26 cellular contexts compared by ENCODE assay signal in genomic region chr11:35982061-35982460, GRCh38. TPM values are rescaled to one million over a fixed set of nuclear protein-coding genes. Genes with fewer than 3 reads are reported as not detected.
A peak's percentile ranks its signal among the peaks of the same experiment; 100 is the strongest.
DNase-seq lines count a peak whose midpoint lies in the region; ATAC-seq, FAIRE-seq and TF ChIP-seq lines count a peak whose summit lies in the region.
"Had no signal": no experiment of that assay in that cellular context is flagged by ENCODE, and none has a peak within 500 bp of the region (broad histone marks: within the 10 kb centered on the region; RNA-seq: fewer than 3 reads in every experiment).

No MANE protein-coding gene starts in this region.

- H3K36me3 Mint-ChIP-seq in osteocyte (ENCODE audit: unreplicated experiment), result no peaks in the 10 kb centered on the region
- H3K36me3 Mint-ChIP-seq: natural killer cell had no signal

- peak overlapping the region; percentile 45 for H3K27ac Mint-ChIP-seq in osteocyte (ENCODE audit: unreplicated experiment)
- H3K27ac Mint-ChIP-seq: activated T-cell treated with anti-CD3 and anti-CD28 coated beads, Interleukin-2, amount 50 U/mL, for 72 hours; natural killer cell; stimulated activated naive CD8-positive, alpha-beta T cell treated with anti-CD3 and anti-CD28 coated beads, Interleukin-15, Interleukin-2, amounts not matched to agents 100 ng/mL and 50 ng/mL, for 24 hours; type B pancreatic cell had no signal

- no peak overlapping the region for H3K9ac ChIP-seq in IMR-90 (ENCODE audit: low read depth, low read length)
- H3K9ac ChIP-seq: SK-N-SH had no signal

- H3K4me2 ChIP-seq in IMR-90 (ENCODE audit: low read depth, low read length), result no peak overlapping the region
- H3K4me2 ChIP-seq: SK-N-SH had no signal

- no peak overlapping the region for H2AFZ ChIP-seq in IMR-90 (replicated peaks; ENCODE audit: low read length, poor library complexity)

- CTCF ChIA-PET in IMR-90 (lab: Yijun Ruan, JAX), result no interaction called here

- H3K4me1 ChIP-seq in IMR-90 (ENCODE audit: control insufficient read depth, insufficient read depth, low read length) (peaks cover 6% of the 10 kb centered on the region; the same call in 1 of the 2 replicates), testis (peaks cover 23% of the 10 kb centered on the region)
- H3K4me1 ChIP-seq in effector memory CD4-positive, alpha-beta T cell (ENCODE audit: control insufficient read depth, insufficient read depth, low read length, poor library complexity, severe bottlenecking), result no peaks in the 10 kb centered on the region

- no peak overlapping the region for H2BK5ac ChIP-seq in IMR-90 (ENCODE audit: low read depth, low read length, poor library complexity, severe bottlenecking)

- H4K20me1 ChIP-seq in IMR-90 (ENCODE audit: insufficient read depth, low read length), result 0 out of 2 replicates have a peak, but pooled peaks cover 5% of the 10 kb centered on the region

- no peak overlapping the region for H2BK20ac ChIP-seq in IMR-90 (ENCODE audit: low read depth, low read length)

- H4K5ac ChIP-seq in IMR-90 (ENCODE audit: low read depth, low read length), result no peak overlapping the region

- no peak overlapping the region for H3K4me3 ChIP-seq in IMR-90 (ENCODE audit: insufficient read depth, low read depth, low read length)
- no peak overlapping the region for H3K4me3 ChIP-seq in testis
- no peak overlapping the region for H3K4me3 ChIP-seq in effector memory CD4-positive, alpha-beta T cell (ENCODE audit: insufficient read depth, low read depth, low read length, poor library complexity, severe bottlenecking)
- H3K4me3 ChIP-seq: lower lobe of right lung had no signal

- 41% methylated on average over 4 of the region's 8 CpGs; no CpG with 5 or more reads in 1 of the 2 experiments for WGBS in IMR-90 (ENCODE audit: extremely low coverage in 2 of 2, insufficient read length in 1 of 2), 2 experiments
- WGBS in testis, 2 donors, result 41% methylated on average over 8 of the region's 8 CpGs

- H3K4me1 Mint-ChIP-seq in osteocyte (ENCODE audit: unreplicated experiment), result peaks cover 49% of the 10 kb centered on the region
- H3K4me1 Mint-ChIP-seq: central memory CD8-positive, alpha-beta T cell had no signal

- no peaks in the 10 kb centered on the region for H3K9me3 Mint-ChIP-seq in osteocyte (ENCODE audit: unreplicated experiment)
- H3K9me3 Mint-ChIP-seq: activated T-cell treated with anti-CD3 and anti-CD28 coated beads, Interleukin-2, amount 50 U/mL, for 72 hours; central memory CD8-positive, alpha-beta T cell; natural killer cell; stimulated activated naive CD8-positive, alpha-beta T cell treated with anti-CD3 and anti-CD28 coated beads, Interleukin-15, Interleukin-2, amounts not matched to agents 100 ng/mL and 50 ng/mL, for 24 hours had no signal

- H4K91ac ChIP-seq in IMR-90 (ENCODE audit: insufficient read depth, low read depth, low read length), result no peak overlapping the region

- no peak overlapping the region for H2AK9ac ChIP-seq in IMR-90 (replicated peaks; ENCODE audit: low read depth, low read length, poor library complexity)

- in situ Hi-C loops in IMR-90 (cut with MboI; ENCODE audit: low sequenced_read_pairs), result no loop called here

- no peaks in the 10 kb centered on the region for H3K27me3 Mint-ChIP-seq in osteocyte (ENCODE audit: unreplicated experiment)
- H3K27me3 Mint-ChIP-seq: stimulated activated naive CD8-positive, alpha-beta T cell treated with anti-CD3 and anti-CD28 coated beads, Interleukin-15, Interleukin-2, amounts not matched to agents 100 ng/mL and 50 ng/mL, for 24 hours; type B pancreatic cell had no signal

- H3K4ac ChIP-seq in IMR-90 (ENCODE audit: low read depth, low read length), result 0 out of 2 replicates have a peak overlapping the region, but pooled peaks have one; percentile 37

- H2AK5ac ChIP-seq in IMR-90 (ENCODE audit: low read depth, low read length), result no peak overlapping the region

- dilution Hi-C loops in IMR-90 (cut with HindIII; ENCODE audit: low sequenced_read_pairs, unreplicated experiment), result no loop called here

- H3K56ac ChIP-seq in IMR-90 (ENCODE audit: extremely low read depth, insufficient read depth, low read length), result no peak overlapping the region

- POLR2A ChIA-PET in IMR-90 (lab: Charles Lee; ENCODE audit: unreplicated experiment), result no interaction called here

- TF ChIP-seq CTCF in IMR-90 (conservative IDR thresholded peaks at IDR 0.05; ENCODE audit: low read depth, low read length), result no peak
- TF ChIP-seq CTCF in osteocyte (IDR thresholded peaks at IDR 0.05), result no peak
- no peak for TF ChIP-seq CTCF in testis (IDR thresholded peaks at IDR 0.05)

- H3K4me3 Mint-ChIP-seq in osteocyte (ENCODE audit: unreplicated experiment), result no peak overlapping the region
- H3K4me3 Mint-ChIP-seq: activated T-cell treated with anti-CD3 and anti-CD28 coated beads, Interleukin-2, amount 50 U/mL, for 72 hours; central memory CD8-positive, alpha-beta T cell; natural killer cell; stimulated activated naive CD8-positive, alpha-beta T cell treated with anti-CD3 and anti-CD28 coated beads, Interleukin-15, Interleukin-2, amounts not matched to agents 100 ng/mL and 50 ng/mL, for 24 hours; type B pancreatic cell had no signal

- TF ChIP-seq POLR2A in IMR-90 (IDR thresholded peaks at IDR 0.05; ENCODE audit: low read depth, low read length) (no peak), testis (IDR thresholded peaks at IDR 0.05) (no peak), H54 (IDR thresholded peaks at IDR 0.05; ENCODE audit: low read depth, low read length) (no peak)

- H3K9me1 ChIP-seq in IMR-90 (ENCODE audit: insufficient read depth, low read length), result peaks cover 9% of the 10 kb centered on the region

- TF ChIP-seq RAD21 in IMR-90 (IDR thresholded peaks at IDR 0.05; ENCODE audit: low read length), result no peak

- H3K14ac ChIP-seq in IMR-90 (replicated peaks; ENCODE audit: low read depth, low read length), result peak overlapping the region; percentile 62; the same call in 1 of the 2 replicates

- no peak for DNase-seq in IMR-90
- peak; percentile 74 for DNase-seq in cerebellum (ENCODE audit: low spot score)
- no peak for DNase-seq in osteocyte (ENCODE audit: extremely low spot score, unreplicated experiment)
- peak; percentile 31 for DNase-seq in testis
- DNase-seq in SIG-M5 treated with dmso at 0.1 percent for 504 hours (lab: John Stamatoyannopoulos, UW; ENCODE audit: unreplicated experiment), result no peak
- no peak for DNase-seq in effector memory CD4-positive, alpha-beta T cell
- DNase-seq in NCI-H2227 treated with DMSO at 0.1 percent for 48 hours (lab: John Stamatoyannopoulos, UW), result no peak
- no peak for DNase-seq in H54 (ENCODE audit: insufficient read length, low spot score)
- DNase-seq: activated CD4-positive, alpha-beta T cell treated with anti-CD3 and anti-CD28 coated beads, Interleukin-2, amount 50 U/mL, for 48 hours; activated naive CD4-positive, alpha-beta T cell; activated T-cell treated with anti-CD3 and anti-CD28 coated beads, Interleukin-2, amount 50 U/mL, for 72 hours; DMS153; lower lobe of right lung; MV-4-11; natural killer cell; NCI-H1436 treated with DMSO at 0.1 percent for 48 hours; retina; SK-N-SH; stimulated activated CD8-positive, alpha-beta memory T cell treated with anti-CD3 and anti-CD28 coated beads, Interleukin-4, amount 100 ng/mL, for 48 hours had no signal

- no peak for FAIRE-seq in H54 (lab: Jason Lieb, UNC)
- FAIRE-seq: endothelial cell of umbilical vein, GM12891 had no signal

- intact Hi-C loops in IMR-90 (cut with micrococcal nuclease), result no loop called here
- intact Hi-C loops in testis (cut with DNase I; ENCODE audit: low total_unique reads), result no loop called here

- H3K18ac ChIP-seq in IMR-90 (ENCODE audit: low read depth, low read length), result no peak overlapping the region

- no TSS peak for BruUV-seq in IMR-90 (replicated peaks; lab: Mats Ljungman, UMichigan)

- H4K8ac ChIP-seq in IMR-90 (ENCODE audit: low read depth in 2 of 2, low read length in 2 of 2), result peak overlapping the region in 1 of 2 experiments; percentile 47; a peak in 1 of 4 replicates

- no peak overlapping the region for H3K23ac ChIP-seq in IMR-90 (ENCODE audit: low read depth, low read length)

- H2BK120ac ChIP-seq in IMR-90 (ENCODE audit: low read depth, low read length), result no peak overlapping the region

- no peak overlapping the region for H2BK15ac ChIP-seq in IMR-90 (ENCODE audit: low read depth, low read length)

- ATAC-seq in IMR-90 (ENCODE audit: low read depth), result no peak
- ATAC-seq: activated CD4-positive, CD25-positive, alpha-beta regulatory T cell treated with anti-CD3 and anti-CD28 coated beads, Interleukin-2, amount 50 U/mL, for 24 hours; activated T-cell treated with anti-CD3 and anti-CD28 coated beads, Interleukin-2, amount 50 U/mL, for 72 hours; lower lobe of right lung; natural killer cell had no signal

- H3K27ac ChIP-seq in IMR-90 (ENCODE audit: insufficient read depth, low read length), result no peak overlapping the region
- H3K27ac ChIP-seq in testis, result peak overlapping the region in 1 of 2 donors; percentile 64
- H3K27ac ChIP-seq in effector memory CD4-positive, alpha-beta T cell (ENCODE audit: insufficient read depth, low read length, poor library complexity, severe bottlenecking), result no peak overlapping the region
- H3K27ac ChIP-seq: lower lobe of right lung had no signal

- H3K27me3 ChIP-seq in IMR-90 (ENCODE audit: control insufficient read depth, insufficient read depth, low read length), result no peaks in the 10 kb centered on the region
- H3K27me3 ChIP-seq in testis, result no peaks in the 10 kb centered on the region
- H3K27me3 ChIP-seq in effector memory CD4-positive, alpha-beta T cell (replicated peaks; ENCODE audit: control insufficient read depth, insufficient read depth, low read length, poor library complexity, severe bottlenecking), result no peaks in the 10 kb centered on the region

- no peaks in the 10 kb centered on the region for H3K36me3 ChIP-seq in IMR-90 (ENCODE audit: control insufficient read depth, insufficient read depth, low read length)
- H3K36me3 ChIP-seq in testis (ENCODE audit: low read depth, missing control alignments), result no peaks in the 10 kb centered on the region
- H3K36me3 ChIP-seq in effector memory CD4-positive, alpha-beta T cell (ENCODE audit: control insufficient read depth, insufficient read depth, low read length), result no peaks in the 10 kb centered on the region
- H3K36me3 ChIP-seq: lower lobe of right lung had no signal

- peaks cover 4 to 36% of the 10 kb centered on the region in 2 experiments for H3K79me1 ChIP-seq in IMR-90 (ENCODE audit: low read depth in 1 of 2, low read length in 2 of 2)

- H3K9me3 ChIP-seq in IMR-90 (ENCODE audit: control insufficient read depth, insufficient read depth, low read length), result no peaks in the 10 kb centered on the region
- H3K9me3 ChIP-seq in testis, result no peaks in the 10 kb centered on the region
- H3K9me3 ChIP-seq in effector memory CD4-positive, alpha-beta T cell (ENCODE audit: control insufficient read depth, low read length), result no peaks in the 10 kb centered on the region
- H3K9me3 ChIP-seq: lower lobe of right lung, SK-N-SH had no signal

TF ChIP-seq in IMR-90, 13 proteins besides CTCF, POLR2A, EP300 and RAD21 (continues in another document):
- TF ChIP-seq MXI1 (IDR thresholded peaks at IDR 0.05; ENCODE audit: borderline replicate concordance, low read depth, low read length), result no peak

RNA-seq across cellular contexts. Expression of gene LDLRAD3, which starts 38.2 kb away (rescaled TPM):
- total RNA-seq in IMR-90 (2012; rRNA removed) (2.7 and 3.6 TPM in 2 replicates), cerebellum (43.0 TPM), osteocyte (15.0 and 18.2 TPM in 2 replicates), testis (10 to 100 TPM; 12.0 to 14.6 TPM)
- polyA plus RNA-seq in IMR-90 (2012; rRNA removed) (6.4 and 7.7 TPM in 2 replicates), testis (ENCODE audit: insufficient read depth, low read depth, low replicate concordance) (7.1 TPM)
- 5.2 and 7.5 TPM in 2 replicates for polyA plus RNA-seq in IMR-90 (2012; cell fraction: cytosol; rRNA removed)
- 4.9 and 6.9 TPM in 2 replicates for polyA plus RNA-seq in IMR-90 (2012; cell fraction: nucleus; rRNA removed; ENCODE audit: low replicate concordance)
- total RNA-seq: activated T-cell treated with anti-CD3 and anti-CD28 coated beads, Interleukin-2, amount 50 U/mL, for 72 hours; OCI-LY7 had no signal

Comparison
In these comparisons a context has a peak if more than half of its experiments do, and no peak if none do; other contexts are left out.
1. DNase-seq: peak in cerebellum (single experiment) and testis (single experiment); none in IMR-90 (single experiment), osteocyte (single experiment), SIG-M5 treated with dmso at 0.1 percent for 504 hours (single experiment), effector memory CD4-positive, alpha-beta T cell (0 of 3), NCI-H2227 treated with DMSO at 0.1 percent for 48 hours (single experiment) and H54 (single experiment).